ENCODE assay signal across 14 cellular contexts in genomic region chr18:44699571-44700261, GRCh38. TPM values are rescaled to one million over a fixed set of nuclear protein-coding genes. Genes with fewer than 3 reads are reported as not detected.
A peak's percentile ranks its signal among the peaks of the same experiment; 100 is the strongest.
DNase-seq lines count a peak whose midpoint lies in the region; ATAC-seq and TF ChIP-seq lines count a peak whose summit lies in the region.
"Had no signal": no experiment of that assay in that cellular context is flagged by ENCODE, and none has a peak within 500 bp of the region (broad histone marks: within the 10 kb centered on the region; RNA-seq: fewer than 3 reads in every experiment).

No MANE protein-coding gene starts in this region.

- intact Hi-C loops in Right ventricle myocardium inferior (cut with DNase I) (loop anchor here (5.0 kb wide), 1 partner anchor 183 kb away; no protein-coding TSS in a partner anchor), cardiac septum (cut with DNase I) (no loop called here), heart right ventricle (cut with DNase I) (loop anchor here in 1 of 10 donors (10.0 kb wide), 1 partner anchor 95 kb away; no protein-coding TSS in a partner anchor), psoas muscle (cut with DNase I) (no loop called here), aorta (cut with DNase I) (no loop called here)

- WGBS in heart right ventricle, 2 donors = 43 to 50% methylated on average over 10 of the region's 10 CpGs
- WGBS in psoas muscle, 3 donors = 29 to 48% (median 44%) methylated on average over 10 of the region's 10 CpGs
- WGBS in aorta, 2 donors = 44 to 46% methylated on average over 10 of the region's 10 CpGs

- TF ChIP-seq CTCF in heart right ventricle (IDR thresholded peaks at IDR 0.05) = no peak
- TF ChIP-seq CTCF in psoas muscle (IDR thresholded peaks at IDR 0.05) = no peak

- H3K9me3 ChIP-seq in heart right ventricle (no peaks in the 10 kb centered on the region), psoas muscle (no peaks in the 10 kb centered on the region), aorta (ENCODE audit: control insufficient read depth, low read length) (no peaks in the 10 kb centered on the region)
- H3K9me3 ChIP-seq: A549 had no signal

- peak; percentile 46 for ATAC-seq in Right ventricle myocardium inferior
- peak in 4 of 8 donors; percentile 27 to 65 (median 46) for ATAC-seq in heart right ventricle
- ATAC-seq in psoas muscle = peak in 1 of 4 donors; percentile 32
- ATAC-seq in aorta (ENCODE audit: low FRiP score) = no peak
- ATAC-seq in HG03175 (IDR thresholded peaks at IDR 0.05; ENCODE audit: unreplicated experiment) = no peak
- ATAC-seq: A549, Panc1 had no signal

- no peaks in the 10 kb centered on the region for H3K36me3 ChIP-seq in heart right ventricle
- H3K36me3 ChIP-seq in psoas muscle (ENCODE audit: insufficient read depth in 1 of 2, low read depth in 1 of 2) = no peaks in the 10 kb centered on the region
- H3K36me3 ChIP-seq in aorta (ENCODE audit: control insufficient read depth in 1 of 2, insufficient read depth in 2 of 2, low read length in 1 of 2) = no peaks in the 10 kb centered on the region

- peaks cover 0 to 21% (median 0%) of the 10 kb centered on the region in 7 donors for H3K27me3 ChIP-seq in heart right ventricle
- no peaks in the 10 kb centered on the region for H3K27me3 ChIP-seq in psoas muscle (ENCODE audit: insufficient read depth in 3 of 3, low read length in 2 of 3)
- H3K27me3 ChIP-seq in aorta (ENCODE audit: control insufficient read depth in 1 of 2, insufficient read depth in 2 of 2, low read length in 1 of 2) = no peaks in the 10 kb centered on the region

- H3K4me1 ChIP-seq in heart right ventricle = peaks cover 10 to 61% (median 26%) of the 10 kb centered on the region in 9 donors
- H3K4me1 ChIP-seq in psoas muscle = peaks cover 53% of the 10 kb centered on the region
- H3K4me1 ChIP-seq in aorta (ENCODE audit: control insufficient read depth in 1 of 2, insufficient read depth in 2 of 2, low read length in 2 of 2) = peaks cover 4 to 8% of the 10 kb centered on the region in 2 donors
- H3K4me1 ChIP-seq: A549 had no signal

- no peak overlapping the region for H3K4me3 ChIP-seq in heart right ventricle
- H3K4me3 ChIP-seq in psoas muscle = no peak overlapping the region
- H3K4me3 ChIP-seq in aorta (ENCODE audit: low read length in 2 of 2) = no peak overlapping the region
- H3K4me3 ChIP-seq: A549 had no signal

- H3K27ac ChIP-seq in heart right ventricle (peak overlapping the region in 6 of 10 donors; percentile 13 to 73 (median 37)), psoas muscle (peak overlapping the region; percentile 73), aorta (ENCODE audit: low read depth in 1 of 2, low read length in 2 of 2) (peak overlapping the region; percentile 32 to 58)
- H3K27ac ChIP-seq: A549 had no signal

- DNase-seq in Right ventricle myocardium inferior (ENCODE audit: missing footprints) = no peak
- DNase-seq in cardiac septum (ENCODE audit: low spot score) = no peak
- peak in 1 of 2 donors; percentile 38 for DNase-seq in heart right ventricle
- DNase-seq in psoas muscle = no peak
- DNase-seq in aorta = no peak
- no peak for DNase-seq in GM03348 (ENCODE audit: low spot score)
- DNase-seq in NCI-H128 (lab: John Stamatoyannopoulos, UW; ENCODE audit: unreplicated experiment) = no peak
- DNase-seq: activated naive CD8-positive, alpha-beta T cell treated with anti-CD3 and anti-CD28 coated beads, Interleukin-2, amount 10 ng/mL, durations not matched to agents 7 days and 5 days; erythroblast; KBM-7; NCI-H1436 had no signal

RNA-seq across cellular contexts. Expression of gene SETBP1, which starts 19.0 kb away (rescaled TPM):
- 7.1 TPM for total RNA-seq in Right ventricle myocardium inferior
- total RNA-seq in cardiac septum = 15.5 TPM
- total RNA-seq in heart right ventricle = 10 to 100 TPM in 2 of 10 donors, 1 to 10 TPM in 8; 4.5 to 12.2 (median 6.3) TPM
- 1 to 10 TPM in 1 of 2 donors, under 1 TPM in 1; 0.71 to 1.6 TPM for polyA plus RNA-seq in heart right ventricle
- total RNA-seq in psoas muscle = 10 to 100 TPM; 10.5 to 21.0 (median 20.2) TPM
- polyA plus RNA-seq in psoas muscle = 1 to 10 TPM in 2 of 3 donors, under 1 TPM in 1; 0.61 to 4.8 (median 2.5) TPM
- 10 to 100 TPM; 42.4 to 85.0 TPM for total RNA-seq in aorta
- 1 to 10 TPM; 1.3 to 5.8 TPM for polyA plus RNA-seq in aorta
